9 cellular contexts compared by ENCODE assay signal in the genomic region with DNA sequence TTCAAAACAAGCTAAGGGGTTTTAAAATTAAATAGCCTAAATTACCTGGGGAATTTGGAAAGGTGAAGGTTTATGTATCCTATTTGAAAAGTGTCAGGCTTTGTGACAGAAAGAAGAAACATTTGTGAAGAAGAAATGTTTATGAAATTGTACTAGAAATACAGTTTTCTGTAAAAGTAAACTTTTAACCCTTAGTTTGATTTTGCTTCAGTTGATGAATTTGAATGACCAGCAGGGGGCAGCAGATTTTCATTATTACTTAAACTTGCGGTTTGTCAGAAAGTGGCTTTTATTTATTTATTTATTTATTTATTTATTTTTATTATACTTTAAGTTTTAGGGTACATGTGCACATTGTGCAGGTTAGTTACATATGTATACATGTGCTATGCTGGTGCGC. TPM values are rescaled to one million over a fixed set of nuclear protein-coding genes. Genes with fewer than 3 reads are reported as not detected.
A peak's percentile ranks its signal among the peaks of the same experiment; 100 is the strongest.
DNase-seq lines count a peak whose midpoint lies in the region; ATAC-seq and TF ChIP-seq lines count a peak whose summit lies in the region.
"Had no signal": no experiment of that assay in that cellular context is flagged by ENCODE, and none has a peak within 500 bp of the region (broad histone marks: within the 10 kb centered on the region; RNA-seq: fewer than 3 reads in every experiment).

No MANE protein-coding gene starts in this region.

- no peak overlapping the region for H3K4me3 ChIP-seq in epithelial cell of proximal tubule (ENCODE audit: low read depth, low read length)
- H3K4me3 ChIP-seq: HAP-1 had no signal

- peak; percentile 52 for TF ChIP-seq CTCF in epithelial cell of proximal tubule (conservative IDR thresholded peaks at IDR 0.05; ENCODE audit: low read depth, low read length)

- ATAC-seq in GM18909 (IDR thresholded peaks at IDR 0.05; ENCODE audit: poor library complexity, unreplicated experiment) (no peak), HG03457 (IDR thresholded peaks at IDR 0.05; ENCODE audit: unreplicated experiment) (no peak)

- DNase-seq in stimulated activated CD4-positive, alpha-beta T cell treated with anti-CD3 and anti-CD28 coated beads, Interleukin-15, amount 100 ng/mL, for 24 hours, result peak; percentile 39
- DNase-seq in stimulated activated CD4-positive, alpha-beta T cell treated with anti-CD3 and anti-CD28 coated beads, Interleukin-12 subunit alpha, Interleukin-12 subunit beta, amount 100 ng/mL, for 4 hours, result no peak
- DNase-seq in NOMO-1 treated with DMSO at 0.1 percent for 48 hours (lab: John Stamatoyannopoulos, UW; ENCODE audit: unreplicated experiment) (peak; percentile 29), epithelial cell of proximal tubule (ENCODE audit: low read depth) (no peak), DMS153 treated with DMSO at 0.1 percent for 48 hours (lab: John Stamatoyannopoulos, UW; ENCODE audit: unreplicated experiment) (no peak)
- DNase-seq in stimulated activated CD4-positive, alpha-beta T cell treated with anti-CD3 and anti-CD28 coated beads, Interleukin-4, amount 100 ng/mL, for 24 hours, result peak; percentile 36

RNA-seq across cellular contexts. Expression of gene NNT, which starts 58.1 kb away (rescaled TPM):
- total RNA-seq in epithelial cell of proximal tubule, result 32.7 and 36.5 TPM in 2 replicates

Comparison
In these comparisons a context has a peak if more than half of its experiments do, and no peak if none do; other contexts are left out.
1. DNase-seq: peak in stimulated activated CD4-positive, alpha-beta T cell treated with anti-CD3 and anti-CD28 coated beads, Interleukin-15, amount 100 ng/mL, for 24 hours (single experiment), NOMO-1 treated with DMSO at 0.1 percent for 48 hours (single experiment) and stimulated activated CD4-positive, alpha-beta T cell treated with anti-CD3 and anti-CD28 coated beads, Interleukin-4, amount 100 ng/mL, for 24 hours (single experiment); none in stimulated activated CD4-positive, alpha-beta T cell treated with anti-CD3 and anti-CD28 coated beads, Interleukin-12 subunit alpha, Interleukin-12 subunit beta, amount 100 ng/mL, for 4 hours (single experiment), epithelial cell of proximal tubule (single experiment) and DMS153 treated with DMSO at 0.1 percent for 48 hours (single experiment).